Comparison of ENCODE assay signal across 1 cellular context in the genomic region with DNA sequence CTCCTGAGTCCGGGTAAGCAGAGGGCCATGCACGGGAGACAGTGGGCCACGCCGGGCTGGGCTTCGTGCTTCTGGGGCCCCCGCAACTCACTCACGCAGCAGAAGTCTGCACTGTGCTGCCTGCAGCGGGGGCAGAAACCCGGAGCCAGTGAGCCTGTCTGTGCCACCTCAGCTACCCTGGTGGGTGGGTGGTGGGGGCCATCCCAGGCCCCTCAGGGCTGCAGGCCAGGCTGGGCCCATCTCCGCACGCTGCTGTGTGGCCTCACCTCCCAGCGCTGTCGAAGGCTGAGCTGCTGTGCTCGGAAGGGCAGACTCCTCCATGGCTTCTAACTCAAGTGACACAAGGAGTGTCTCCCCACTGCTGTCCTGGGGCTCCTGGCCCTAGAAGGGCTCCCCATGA.
TF ChIP-seq lines count a peak whose summit lies in the region.

No MANE protein-coding gene starts in this region.

TF ChIP-seq in GM23338, 12 proteins besides CTCF, POLR2A, EP300 and RAD21 (continued from another document):
- TF ChIP-seq, protein P1, sequence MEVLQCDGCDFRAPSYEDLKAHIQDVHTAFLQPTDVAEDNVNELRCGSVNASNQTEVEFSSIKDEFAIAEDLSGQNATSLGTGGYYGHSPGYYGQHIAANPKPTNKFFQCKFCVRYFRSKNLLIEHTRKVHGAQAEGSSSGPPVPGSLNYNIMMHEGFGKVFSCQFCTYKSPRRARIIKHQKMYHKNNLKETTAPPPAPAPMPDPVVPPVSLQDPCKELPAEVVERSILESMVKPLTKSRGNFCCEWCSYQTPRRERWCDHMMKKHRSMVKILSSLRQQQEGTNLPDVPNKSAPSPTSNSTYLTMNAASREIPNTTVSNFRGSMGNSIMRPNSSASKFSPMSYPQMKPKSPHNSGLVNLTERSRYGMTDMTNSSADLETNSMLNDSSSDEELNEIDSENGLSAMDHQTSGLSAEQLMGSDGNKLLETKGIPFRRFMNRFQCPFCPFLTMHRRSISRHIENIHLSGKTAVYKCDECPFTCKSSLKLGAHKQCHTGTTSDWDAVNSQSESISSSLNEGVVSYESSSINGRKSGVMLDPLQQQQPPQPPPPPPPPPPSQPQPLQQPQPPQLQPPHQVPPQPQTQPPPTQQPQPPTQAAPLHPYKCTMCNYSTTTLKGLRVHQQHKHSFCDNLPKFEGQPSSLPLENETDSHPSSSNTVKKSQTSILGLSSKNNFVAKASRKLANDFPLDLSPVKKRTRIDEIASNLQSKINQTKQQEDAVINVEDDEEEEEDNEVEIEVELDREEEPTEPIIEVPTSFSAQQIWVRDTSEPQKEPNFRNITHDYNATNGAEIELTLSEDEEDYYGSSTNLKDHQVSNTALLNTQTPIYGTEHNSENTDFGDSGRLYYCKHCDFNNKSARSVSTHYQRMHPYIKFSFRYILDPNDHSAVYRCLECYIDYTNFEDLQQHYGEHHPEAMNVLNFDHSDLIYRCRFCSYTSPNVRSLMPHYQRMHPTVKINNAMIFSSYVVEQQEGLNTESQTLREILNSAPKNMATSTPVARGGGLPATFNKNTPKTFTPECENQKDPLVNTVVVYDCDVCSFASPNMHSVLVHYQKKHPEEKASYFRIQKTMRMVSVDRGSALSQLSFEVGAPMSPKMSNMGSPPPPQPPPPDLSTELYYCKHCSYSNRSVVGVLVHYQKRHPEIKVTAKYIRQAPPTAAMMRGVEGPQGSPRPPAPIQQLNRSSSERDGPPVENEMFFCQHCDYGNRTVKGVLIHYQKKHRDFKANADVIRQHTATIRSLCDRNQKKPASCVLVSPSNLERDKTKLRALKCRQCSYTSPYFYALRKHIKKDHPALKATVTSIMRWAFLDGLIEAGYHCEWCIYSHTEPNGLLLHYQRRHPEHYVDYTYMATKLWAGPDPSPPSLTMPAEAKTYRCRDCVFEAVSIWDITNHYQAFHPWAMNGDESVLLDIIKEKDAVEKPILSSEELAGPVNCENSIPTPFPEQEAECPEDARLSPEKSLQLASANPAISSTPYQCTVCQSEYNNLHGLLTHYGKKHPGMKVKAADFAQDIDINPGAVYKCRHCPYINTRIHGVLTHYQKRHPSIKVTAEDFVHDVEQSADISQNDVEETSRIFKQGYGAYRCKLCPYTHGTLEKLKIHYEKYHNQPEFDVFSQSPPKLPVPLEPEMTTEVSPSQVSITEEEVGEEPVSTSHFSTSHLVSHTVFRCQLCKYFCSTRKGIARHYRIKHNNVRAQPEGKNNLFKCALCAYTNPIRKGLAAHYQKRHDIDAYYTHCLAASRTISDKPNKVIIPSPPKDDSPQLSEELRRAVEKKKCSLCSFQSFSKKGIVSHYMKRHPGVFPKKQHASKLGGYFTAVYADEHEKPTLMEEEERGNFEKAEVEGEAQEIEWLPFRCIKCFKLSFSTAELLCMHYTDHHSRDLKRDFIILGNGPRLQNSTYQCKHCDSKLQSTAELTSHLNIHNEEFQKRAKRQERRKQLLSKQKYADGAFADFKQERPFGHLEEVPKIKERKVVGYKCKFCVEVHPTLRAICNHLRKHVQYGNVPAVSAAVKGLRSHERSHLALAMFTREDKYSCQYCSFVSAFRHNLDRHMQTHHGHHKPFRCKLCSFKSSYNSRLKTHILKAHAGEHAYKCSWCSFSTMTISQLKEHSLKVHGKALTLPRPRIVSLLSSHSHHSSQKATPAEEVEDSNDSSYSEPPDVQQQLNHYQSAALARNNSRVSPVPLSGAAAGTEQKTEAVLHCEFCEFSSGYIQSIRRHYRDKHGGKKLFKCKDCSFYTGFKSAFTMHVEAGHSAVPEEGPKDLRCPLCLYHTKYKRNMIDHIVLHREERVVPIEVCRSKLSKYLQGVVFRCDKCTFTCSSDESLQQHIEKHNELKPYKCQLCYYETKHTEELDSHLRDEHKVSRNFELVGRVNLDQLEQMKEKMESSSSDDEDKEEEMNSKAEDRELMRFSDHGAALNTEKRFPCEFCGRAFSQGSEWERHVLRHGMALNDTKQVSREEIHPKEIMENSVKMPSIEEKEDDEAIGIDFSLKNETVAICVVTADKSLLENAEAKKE (CRISPR knock-in tag; IDR thresholded peaks at IDR 0.05): no peak
